ENCODE assay signal across 16 cellular contexts in genomic region chr1:65316233-65316632, GRCh38. TPM values are rescaled to one million over a fixed set of nuclear protein-coding genes. Genes with fewer than 3 reads are reported as not detected.
A peak's percentile ranks its signal among the peaks of the same experiment; 100 is the strongest.
DNase-seq lines count a peak whose midpoint lies in the region; ATAC-seq, FAIRE-seq and TF ChIP-seq lines count a peak whose summit lies in the region.
"Had no signal": no experiment of that assay in that cellular context is flagged by ENCODE, and none has a peak within 500 bp of the region (broad histone marks: within the 10 kb centered on the region; RNA-seq: fewer than 3 reads in every experiment).

No MANE protein-coding gene starts in this region.

- FAIRE-seq in K562 (lab: Jason Lieb, UNC), result peak; percentile 74
- FAIRE-seq: G401.6, GM12891, GM18507 had no signal

- CTCF ChIA-PET in K562 (lab: Yijun Ruan, JAX; ENCODE audit: low intra/inter-chr PET ratio), result no interaction called here

- H3K36me3 ChIP-seq in K562 (ENCODE audit: control insufficient read depth, insufficient read depth, low read length), result peaks cover 31% of the 10 kb centered on the region
- H3K36me3 ChIP-seq: BE2C, HAP-1 had no signal

- TF ChIP-seq CTCF in K562 (IDR thresholded peaks at IDR 0.05 in 2 of 3, conservative IDR thresholded peaks at IDR 0.05 in 1 of 3; ENCODE audit: insufficient read depth in 2 of 3, low read depth in 1 of 3, low read length in 3 of 3), result no peak

- no peak for TF ChIP-seq POLR2A in K562 (conservative IDR thresholded peaks at IDR 0.05)

- peak; percentile 53 for DNase-seq in NCI-H82 (lab: John Stamatoyannopoulos, UW)
- no peak for DNase-seq in NCI-H82 treated with DMSO at 0.1 percent for 48 hours (lab: John Stamatoyannopoulos, UW; ENCODE audit: unreplicated experiment)
- peak; percentile 3 for DNase-seq in NCI-H69 (lab: John Stamatoyannopoulos, UW)
- DNase-seq in K562 (ENCODE audit: extremely low read depth in 1 of 4, low spot score in 3 of 4), result peak in 2 of 4 experiments; percentile 30 to 65
- no peak for DNase-seq in AG08395 (ENCODE audit: low spot score)
- DNase-seq: BE2C; C1 segment of cervical spinal cord; Caco-2; CD4-positive, CD25-positive, alpha-beta regulatory T cell; GM23248 had no signal

- ATAC-seq in K562, result peak; percentile 64
- no peak for ATAC-seq in GM18498 (IDR thresholded peaks at IDR 0.05; ENCODE audit: unreplicated experiment)
- ATAC-seq in HG03342 (IDR thresholded peaks at IDR 0.05; ENCODE audit: unreplicated experiment), result no peak

- peak overlapping the region; percentile 43; the same call in 2 of the 3 replicates for H3K27ac ChIP-seq in K562 (ENCODE audit: extremely low read depth, low read depth, low read length)
- H3K27ac ChIP-seq: GM23248 had no signal

- H2AFZ ChIP-seq in K562 (ENCODE audit: low read depth, low read length), result 0 out of 2 replicates have a peak overlapping the region, but pooled peaks have one; percentile 24
- H2AFZ ChIP-seq: GM23248 had no signal

- in situ Hi-C loops in K562 (cut with MboI), result no loop called here

- intact Hi-C loops in K562 (cut with micrococcal nuclease), result loop anchor here (2.0 kb wide), 1 partner anchor 23 kb away; no protein-coding TSS in a partner anchor

- H3K4me2 ChIP-seq in K562 (ENCODE audit: insufficient read depth, low read length), result peak overlapping the region; percentile 64

- H3K4me1 ChIP-seq in K562 (replicated peaks in 1 of 2; ENCODE audit: control insufficient read depth in 2 of 2, insufficient read depth in 2 of 2, low read length in 2 of 2), result peaks cover 30 to 52% of the 10 kb centered on the region in 2 experiments
- H3K4me1 ChIP-seq: Caco-2, HAP-1 had no signal

- WGBS in K562 (ENCODE audit: insufficient coverage, low coverage, missing lambda C conversion rate), result 11% methylated on average over 2 of the region's 2 CpGs

- no peaks in the 10 kb centered on the region for H3K9me3 ChIP-seq in K562 (replicated peaks; ENCODE audit: control insufficient read depth, insufficient read depth, low read depth, low read length)
- H3K9me3 ChIP-seq: BE2C, Caco-2, HAP-1 had no signal

- H3K9me1 ChIP-seq in K562 (ENCODE audit: control insufficient read depth, insufficient read depth, low read length), result no peaks in the 10 kb centered on the region

- TF ChIP-seq EP300 in K562 (IDR thresholded peaks at IDR 0.05; ENCODE audit: low read length), result no peak

- POLR2A ChIA-PET in K562 (lab: Yijun Ruan, JAX), result interaction anchor here (0.7 to 1.9 kb wide), 9 partner anchors 9 to 115 kb away, joined by 3 to 7 read pairs (median 4); no protein-coding TSS in a partner anchor

- no peak overlapping the region for H3K4me3 ChIP-seq in K562
- H3K4me3 ChIP-seq: GM23248, HAP-1 had no signal

- TF ChIP-seq RAD21 in K562 (CRISPR knock-in tag; conservative IDR thresholded peaks at IDR 0.05 in 1 of 2, IDR thresholded peaks at IDR 0.05 in 1 of 2), result no peak

- no peaks in the 10 kb centered on the region for H4K20me1 ChIP-seq in K562 (replicated peaks; ENCODE audit: control insufficient read depth, insufficient read depth, low read length)

- no TSS peak for BruUV-seq in K562 (replicated peaks; lab: Mats Ljungman, UMichigan)

- H3K9ac ChIP-seq in K562 (ENCODE audit: insufficient read depth in 1 of 2, low read depth in 2 of 2, low read length in 2 of 2), result peak overlapping the region in 1 of 2 experiments; percentile 18; a peak in 3 of 4 replicates
- H3K9ac ChIP-seq: GM23248 had no signal

- no peaks in the 10 kb centered on the region for H3K27me3 ChIP-seq in K562 (ENCODE audit: control insufficient read depth in 2 of 2, insufficient read depth in 2 of 2, low read length in 2 of 2)
- H3K27me3 ChIP-seq: BE2C had no signal

- H3K79me2 ChIP-seq in K562 (ENCODE audit: control insufficient read depth, insufficient read depth, low read length), result peaks cover 93% of the 10 kb centered on the region

TF ChIP-seq in K562, 482 proteins besides CTCF, POLR2A, EP300 and RAD21 (continues in another document):
- TF ChIP-seq PKNOX1 (IDR thresholded peaks at IDR 0.05) (peak; percentile 59), RHOXF2B (CRISPR knock-in tag; conservative IDR thresholded peaks at IDR 0.05) (no peak), DPF2 (IDR thresholded peaks at IDR 0.05) (no peak), TAF7 (tag; IDR thresholded peaks at IDR 0.05) (no peak), SPI1 (IDR thresholded peaks at IDR 0.05; ENCODE audit: borderline replicate concordance, low read depth, low read length) (no peak), ELF4 (CRISPR knock-in tag; IDR thresholded peaks at IDR 0.05) (no peak), PPARD (CRISPR knock-in tag; IDR thresholded peaks at IDR 0.05) (no peak), AFF1 (IDR thresholded peaks at IDR 0.05; ENCODE audit: low read depth in 1 of 2, partially characterized antibody in 2 of 2) (no peak), CTBP1 (IDR thresholded peaks at IDR 0.05; ENCODE audit: borderline replicate concordance) (0 out of 2 replicates have a peak, but pooled peaks have one; percentile 22), HDGF (IDR thresholded peaks at IDR 0.05) (peak; percentile 50; the same call in 1 of the 2 replicates), KDM1A (IDR thresholded peaks at IDR 0.05) (no peak), HNRNPLL (IDR thresholded peaks at IDR 0.05; ENCODE audit: low read depth, low read length, poor library complexity, severe bottlenecking) (no peak), NONO (IDR thresholded peaks at IDR 0.05; ENCODE audit: low read depth in 2 of 2, low read length in 1 of 2) (no peak), PYGO2 (tag; IDR thresholded peaks at IDR 0.05) (no peak), RBBP5 (IDR thresholded peaks at IDR 0.05; ENCODE audit: borderline replicate concordance, insufficient read depth, low read length, poor library complexity, severe bottlenecking) (peak; percentile 42)

RNA-seq across cellular contexts. Expression of gene DNAJC6, which starts 6.9 kb away (rescaled TPM):
- total RNA-seq in K562 (2011; cell fraction: chromatin; rRNA removed; ENCODE audit: low replicate concordance), result 83.6 and 231 TPM in 2 replicates
- 29.2 and 43.3 TPM in 2 replicates for total RNA-seq in K562 (2011; cell fraction: nucleolus; rRNA removed)
- 81.3 and 133 TPM in 2 replicates for total RNA-seq in K562 (2011; cell fraction: nucleoplasm; rRNA removed)
- total RNA-seq in K562 (2014; rRNA removed) (24.3 and 33.1 TPM in 2 replicates), K562 (2014; rRNA removed; fragmentation: Illumina TruSeq; extraction: Trizol) (41.4 and 43.8 TPM in 2 replicates), K562 (2015; rRNA removed; fragmentation: Illumina TruSeq; extraction: Trizol) (26.8 and 28.0 TPM in 2 replicates), K562 (2021) (44.5 and 45.5 TPM in 2 replicates)
- polyA plus RNA-seq in K562 (2011; rRNA removed) (59.4 and 78.7 TPM in 2 replicates), K562 (2014; fragmentation: Illumina TruSeq; extraction: Trizol) (44.7 and 49.7 TPM in 2 replicates), K562 (2014; fragmentation: Nextera tagmentation; extraction: Ambion mirVana) (1 to 10 TPM; 6.7 to 8.2 TPM), K562 (2014; rRNA removed) (24.0 and 28.1 TPM in 2 replicates)
- polyA plus RNA-seq in K562 (2011; cell fraction: cytosol; rRNA removed), result 36.5 and 44.9 TPM in 2 replicates
- 67.4 and 73.5 TPM in 2 replicates for polyA plus RNA-seq in K562 (2011; cell fraction: nucleus; rRNA removed)
- 21.9 and 27.0 TPM in 2 replicates for polyA plus RNA-seq in K562 (2012)
- polyA minus RNA-seq in K562 (2011; rRNA and poly(A)+ RNA removed), result 118 and 129 TPM in 2 replicates
- 41.0 and 50.6 TPM in 2 replicates for polyA minus RNA-seq in K562 (2011; cell fraction: cytosol; rRNA and poly(A)+ RNA removed)
- 73.6 and 103 TPM in 2 replicates for polyA minus RNA-seq in K562 (2011; cell fraction: nucleus; rRNA and poly(A)+ RNA removed)

Comparison
In these comparisons a context has a peak if more than half of its experiments do, and no peak if none do; other contexts are left out.
1. DNase-seq: peak in NCI-H82 (single experiment) and NCI-H69 (single experiment); none in NCI-H82 treated with DMSO at 0.1 percent for 48 hours (single experiment) and AG08395 (single experiment).